1 cellular context compared by ENCODE assay signal in the genomic region with DNA sequence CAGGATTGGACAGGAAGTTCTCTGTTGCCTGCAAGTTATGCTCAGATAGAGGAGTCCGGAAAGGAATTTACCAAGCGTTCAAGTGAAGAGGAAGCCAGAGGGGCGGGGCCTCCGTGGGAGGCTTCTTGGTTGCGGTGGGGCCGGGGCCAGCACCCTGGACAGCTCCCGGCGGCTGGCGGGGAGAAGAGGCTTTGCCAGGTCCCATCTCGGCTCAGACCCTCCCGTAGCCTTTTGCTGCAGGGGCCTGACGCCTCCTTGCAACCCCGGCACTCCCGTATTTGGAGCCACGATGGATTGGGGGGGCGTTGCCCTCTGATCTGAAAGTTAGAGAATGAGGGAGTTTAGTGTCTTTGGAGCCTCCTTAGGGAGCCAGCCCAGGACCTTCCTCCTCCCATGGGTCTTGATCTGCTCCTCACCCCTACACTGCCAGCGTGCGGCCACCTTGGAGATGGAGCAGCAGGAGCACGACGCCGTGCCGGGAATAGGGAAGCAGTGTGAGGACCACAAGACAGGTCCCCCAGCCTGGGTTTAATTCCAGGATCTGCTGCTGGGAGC.
TF ChIP-seq lines count a peak whose summit lies in the region.

No MANE protein-coding gene starts in this region.

TF ChIP-seq in HepG2, 621 proteins besides CTCF, POLR2A, EP300 and RAD21 (continued from another document and continues in another):
- TF ChIP-seq, protein P1, sequence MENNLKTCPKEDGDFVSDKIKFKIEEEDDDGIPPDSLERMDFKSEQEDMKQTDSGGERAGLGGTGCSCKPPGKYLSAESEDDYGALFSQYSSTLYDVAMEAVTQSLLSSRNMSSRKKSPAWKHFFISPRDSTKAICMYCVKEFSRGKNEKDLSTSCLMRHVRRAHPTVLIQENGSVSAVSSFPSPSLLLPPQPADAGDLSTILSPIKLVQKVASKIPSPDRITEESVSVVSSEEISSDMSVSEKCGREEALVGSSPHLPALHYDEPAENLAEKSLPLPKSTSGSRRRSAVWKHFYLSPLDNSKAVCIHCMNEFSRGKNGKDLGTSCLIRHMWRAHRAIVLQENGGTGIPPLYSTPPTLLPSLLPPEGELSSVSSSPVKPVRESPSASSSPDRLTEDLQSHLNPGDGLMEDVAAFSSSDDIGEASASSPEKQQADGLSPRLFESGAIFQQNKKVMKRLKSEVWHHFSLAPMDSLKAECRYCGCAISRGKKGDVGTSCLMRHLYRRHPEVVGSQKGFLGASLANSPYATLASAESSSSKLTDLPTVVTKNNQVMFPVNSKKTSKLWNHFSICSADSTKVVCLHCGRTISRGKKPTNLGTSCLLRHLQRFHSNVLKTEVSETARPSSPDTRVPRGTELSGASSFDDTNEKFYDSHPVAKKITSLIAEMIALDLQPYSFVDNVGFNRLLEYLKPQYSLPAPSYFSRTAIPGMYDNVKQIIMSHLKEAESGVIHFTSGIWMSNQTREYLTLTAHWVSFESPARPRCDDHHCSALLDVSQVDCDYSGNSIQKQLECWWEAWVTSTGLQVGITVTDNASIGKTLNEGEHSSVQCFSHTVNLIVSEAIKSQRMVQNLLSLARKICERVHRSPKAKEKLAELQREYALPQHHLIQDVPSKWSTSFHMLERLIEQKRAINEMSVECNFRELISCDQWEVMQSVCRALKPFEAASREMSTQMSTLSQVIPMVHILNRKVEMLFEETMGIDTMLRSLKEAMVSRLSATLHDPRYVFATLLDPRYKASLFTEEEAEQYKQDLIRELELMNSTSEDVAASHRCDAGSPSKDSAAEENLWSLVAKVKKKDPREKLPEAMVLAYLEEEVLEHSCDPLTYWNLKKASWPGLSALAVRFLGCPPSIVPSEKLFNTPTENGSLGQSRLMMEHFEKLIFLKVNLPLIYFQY (CRISPR knock-in tag; IDR thresholded peaks at IDR 0.05; ENCODE audit: borderline replicate concordance), result peak; percentile 67; the same call in 1 of the 2 replicates
- TF ChIP-seq TOE1 (CRISPR knock-in tag; IDR thresholded peaks at IDR 0.05) (0 out of 2 replicates have a peak, but pooled peaks have one; percentile 70), PHF21A (CRISPR knock-in tag; IDR thresholded peaks at IDR 0.05) (no peak), KDM2A (CRISPR knock-in tag; IDR thresholded peaks at IDR 0.05; ENCODE audit: borderline replicate concordance, low read depth) (peak; percentile 80), ZNF614 (CRISPR knock-in tag; IDR thresholded peaks at IDR 0.05; ENCODE audit: borderline replicate concordance) (peak; percentile 57; the same call in 1 of the 2 replicates), FOSL1 (CRISPR knock-in tag; IDR thresholded peaks at IDR 0.05; ENCODE audit: borderline replicate concordance) (0 out of 2 replicates have a peak, but pooled peaks have one; percentile 32), MAFK (conservative IDR thresholded peaks at IDR 0.05 in 1 of 2, IDR thresholded peaks at IDR 0.05 in 1 of 2; ENCODE audit: low read length in 2 of 2) (no peak), ZNF543 (CRISPR knock-in tag; IDR thresholded peaks at IDR 0.05) (no peak), ZNF563 (CRISPR knock-in tag; IDR thresholded peaks at IDR 0.05) (peak; percentile 71; the same call in 1 of the 2 replicates), ZC3H4 (CRISPR knock-in tag; IDR thresholded peaks at IDR 0.05; ENCODE audit: borderline replicate concordance) (no peak), JUN (CRISPR knock-in tag; IDR thresholded peaks at IDR 0.05) (no peak), POLR2AphosphoS5 (IDR thresholded peaks at IDR 0.05; ENCODE audit: low read depth, low read length) (no peak), SIN3A (IDR thresholded peaks at IDR 0.05; ENCODE audit: borderline replicate concordance, low read depth, low read length) (no peak), SALL1 (CRISPR knock-in tag; IDR thresholded peaks at IDR 0.05) (peak; percentile 90), GLI4 (CRISPR knock-in tag; IDR thresholded peaks at IDR 0.05; ENCODE audit: borderline replicate concordance) (no peak), U2AF1 (optimal IDR thresholded peaks at IDR 0.05; ENCODE audit: low read depth, low read length) (no peak), ZKSCAN8 (CRISPR knock-in tag; IDR thresholded peaks at IDR 0.05; ENCODE audit: borderline replicate concordance) (no peak), ZNF572 (CRISPR knock-in tag; IDR thresholded peaks at IDR 0.05) (no peak), PAWR (CRISPR knock-in tag; IDR thresholded peaks at IDR 0.05; ENCODE audit: borderline replicate concordance) (no peak), NR0B2 (CRISPR knock-in tag; IDR thresholded peaks at IDR 0.05) (no peak), ISL2 (CRISPR knock-in tag; IDR thresholded peaks at IDR 0.05) (peak; percentile 55; the same call in 1 of the 2 replicates), ZNF142 (CRISPR knock-in tag; IDR thresholded peaks at IDR 0.05) (peak; percentile 87), ZNF691 (CRISPR knock-in tag; IDR thresholded peaks at IDR 0.05; ENCODE audit: borderline replicate concordance, low read depth) (no peak), ZNF678 (CRISPR knock-in tag; IDR thresholded peaks at IDR 0.05) (no peak), ZBTB1 (CRISPR knock-in tag; IDR thresholded peaks at IDR 0.05; ENCODE audit: borderline replicate concordance) (peak; percentile 77; the same call in 1 of the 2 replicates)
- TF ChIP-seq, protein P2, sequence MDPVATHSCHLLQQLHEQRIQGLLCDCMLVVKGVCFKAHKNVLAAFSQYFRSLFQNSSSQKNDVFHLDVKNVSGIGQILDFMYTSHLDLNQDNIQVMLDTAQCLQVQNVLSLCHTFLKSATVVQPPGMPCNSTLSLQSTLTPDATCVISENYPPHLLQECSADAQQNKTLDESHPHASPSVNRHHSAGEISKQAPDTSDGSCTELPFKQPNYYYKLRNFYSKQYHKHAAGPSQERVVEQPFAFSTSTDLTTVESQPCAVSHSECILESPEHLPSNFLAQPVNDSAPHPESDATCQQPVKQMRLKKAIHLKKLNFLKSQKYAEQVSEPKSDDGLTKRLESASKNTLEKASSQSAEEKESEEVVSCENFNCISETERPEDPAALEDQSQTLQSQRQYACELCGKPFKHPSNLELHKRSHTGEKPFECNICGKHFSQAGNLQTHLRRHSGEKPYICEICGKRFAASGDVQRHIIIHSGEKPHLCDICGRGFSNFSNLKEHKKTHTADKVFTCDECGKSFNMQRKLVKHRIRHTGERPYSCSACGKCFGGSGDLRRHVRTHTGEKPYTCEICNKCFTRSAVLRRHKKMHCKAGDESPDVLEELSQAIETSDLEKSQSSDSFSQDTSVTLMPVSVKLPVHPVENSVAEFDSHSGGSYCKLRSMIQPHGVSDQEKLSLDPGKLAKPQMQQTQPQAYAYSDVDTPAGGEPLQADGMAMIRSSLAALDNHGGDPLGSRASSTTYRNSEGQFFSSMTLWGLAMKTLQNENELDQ (CRISPR knock-in tag; IDR thresholded peaks at IDR 0.05; ENCODE audit: borderline replicate concordance), result peak; percentile 84
- TF ChIP-seq, protein P3, sequence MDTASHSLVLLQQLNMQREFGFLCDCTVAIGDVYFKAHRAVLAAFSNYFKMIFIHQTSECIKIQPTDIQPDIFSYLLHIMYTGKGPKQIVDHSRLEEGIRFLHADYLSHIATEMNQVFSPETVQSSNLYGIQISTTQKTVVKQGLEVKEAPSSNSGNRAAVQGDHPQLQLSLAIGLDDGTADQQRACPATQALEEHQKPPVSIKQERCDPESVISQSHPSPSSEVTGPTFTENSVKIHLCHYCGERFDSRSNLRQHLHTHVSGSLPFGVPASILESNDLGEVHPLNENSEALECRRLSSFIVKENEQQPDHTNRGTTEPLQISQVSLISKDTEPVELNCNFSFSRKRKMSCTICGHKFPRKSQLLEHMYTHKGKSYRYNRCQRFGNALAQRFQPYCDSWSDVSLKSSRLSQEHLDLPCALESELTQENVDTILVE (CRISPR knock-in tag; IDR thresholded peaks at IDR 0.05), result peak; percentile 91
- TF ChIP-seq, protein P4, sequence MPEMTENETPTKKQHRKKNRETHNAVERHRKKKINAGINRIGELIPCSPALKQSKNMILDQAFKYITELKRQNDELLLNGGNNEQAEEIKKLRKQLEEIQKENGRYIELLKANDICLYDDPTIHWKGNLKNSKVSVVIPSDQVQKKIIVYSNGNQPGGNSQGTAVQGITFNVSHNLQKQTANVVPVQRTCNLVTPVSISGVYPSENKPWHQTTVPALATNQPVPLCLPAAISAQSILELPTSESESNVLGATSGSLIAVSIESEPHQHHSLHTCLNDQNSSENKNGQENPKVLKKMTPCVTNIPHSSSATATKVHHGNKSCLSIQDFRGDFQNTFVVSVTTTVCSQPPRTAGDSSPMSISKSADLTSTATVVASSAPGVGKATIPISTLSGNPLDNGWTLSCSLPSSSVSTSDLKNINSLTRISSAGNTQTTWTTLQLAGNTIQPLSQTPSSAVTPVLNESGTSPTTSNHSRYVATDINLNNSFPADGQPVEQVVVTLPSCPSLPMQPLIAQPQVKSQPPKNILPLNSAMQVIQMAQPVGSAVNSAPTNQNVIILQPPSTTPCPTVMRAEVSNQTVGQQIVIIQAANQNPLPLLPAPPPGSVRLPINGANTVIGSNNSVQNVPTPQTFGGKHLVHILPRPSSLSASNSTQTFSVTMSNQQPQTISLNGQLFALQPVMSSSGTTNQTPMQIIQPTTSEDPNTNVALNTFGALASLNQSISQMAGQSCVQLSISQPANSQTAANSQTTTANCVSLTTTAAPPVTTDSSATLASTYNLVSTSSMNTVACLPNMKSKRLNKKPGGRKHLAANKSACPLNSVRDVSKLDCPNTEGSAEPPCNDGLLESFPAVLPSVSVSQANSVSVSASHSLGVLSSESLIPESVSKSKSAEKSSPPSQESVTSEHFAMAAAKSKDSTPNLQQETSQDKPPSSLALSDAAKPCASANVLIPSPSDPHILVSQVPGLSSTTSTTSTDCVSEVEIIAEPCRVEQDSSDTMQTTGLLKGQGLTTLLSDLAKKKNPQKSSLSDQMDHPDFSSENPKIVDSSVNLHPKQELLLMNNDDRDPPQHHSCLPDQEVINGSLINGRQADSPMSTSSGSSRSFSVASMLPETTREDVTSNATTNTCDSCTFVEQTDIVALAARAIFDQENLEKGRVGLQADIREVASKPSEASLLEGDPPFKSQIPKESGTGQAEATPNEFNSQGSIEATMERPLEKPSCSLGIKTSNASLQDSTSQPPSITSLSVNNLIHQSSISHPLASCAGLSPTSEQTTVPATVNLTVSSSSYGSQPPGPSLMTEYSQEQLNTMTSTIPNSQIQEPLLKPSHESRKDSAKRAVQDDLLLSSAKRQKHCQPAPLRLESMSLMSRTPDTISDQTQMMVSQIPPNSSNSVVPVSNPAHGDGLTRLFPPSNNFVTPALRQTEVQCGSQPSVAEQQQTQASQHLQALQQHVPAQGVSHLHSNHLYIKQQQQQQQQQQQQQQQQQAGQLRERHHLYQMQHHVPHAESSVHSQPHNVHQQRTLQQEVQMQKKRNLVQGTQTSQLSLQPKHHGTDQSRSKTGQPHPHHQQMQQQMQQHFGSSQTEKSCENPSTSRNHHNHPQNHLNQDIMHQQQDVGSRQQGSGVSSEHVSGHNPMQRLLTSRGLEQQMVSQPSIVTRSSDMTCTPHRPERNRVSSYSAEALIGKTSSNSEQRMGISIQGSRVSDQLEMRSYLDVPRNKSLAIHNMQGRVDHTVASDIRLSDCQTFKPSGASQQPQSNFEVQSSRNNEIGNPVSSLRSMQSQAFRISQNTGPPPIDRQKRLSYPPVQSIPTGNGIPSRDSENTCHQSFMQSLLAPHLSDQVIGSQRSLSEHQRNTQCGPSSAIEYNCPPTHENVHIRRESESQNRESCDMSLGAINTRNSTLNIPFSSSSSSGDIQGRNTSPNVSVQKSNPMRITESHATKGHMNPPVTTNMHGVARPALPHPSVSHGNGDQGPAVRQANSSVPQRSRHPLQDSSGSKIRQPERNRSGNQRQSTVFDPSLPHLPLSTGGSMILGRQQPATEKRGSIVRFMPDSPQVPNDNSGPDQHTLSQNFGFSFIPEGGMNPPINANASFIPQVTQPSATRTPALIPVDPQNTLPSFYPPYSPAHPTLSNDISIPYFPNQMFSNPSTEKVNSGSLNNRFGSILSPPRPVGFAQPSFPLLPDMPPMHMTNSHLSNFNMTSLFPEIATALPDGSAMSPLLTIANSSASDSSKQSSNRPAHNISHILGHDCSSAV (CRISPR knock-in tag; IDR thresholded peaks at IDR 0.05; ENCODE audit: borderline replicate concordance), result no peak
